In the genomic region with DNA sequence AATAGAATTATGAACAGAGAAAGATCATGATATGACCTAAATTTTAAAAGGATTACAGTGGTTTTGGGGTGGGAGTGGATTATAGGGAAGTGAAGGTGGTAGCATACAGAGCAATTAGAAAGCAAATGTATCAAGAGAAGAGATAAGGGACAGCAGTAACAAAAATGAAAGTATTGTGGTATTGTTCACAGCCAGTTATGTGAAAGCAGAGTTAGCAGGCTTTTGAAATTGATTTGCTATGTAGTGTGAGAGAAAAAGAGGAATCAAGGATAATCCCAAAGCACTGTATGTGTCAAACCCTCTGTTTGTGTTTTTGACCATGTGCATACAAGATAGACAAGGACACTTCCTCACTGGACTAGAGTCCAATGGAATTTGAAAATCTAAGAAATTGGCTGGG, we compare ENCODE assay signal across 17 cellular contexts.
DNase-seq lines count a peak whose midpoint lies in the region; ATAC-seq, FAIRE-seq and TF ChIP-seq lines count a peak whose summit lies in the region.
"Had no signal": no experiment of that assay in that cellular context is flagged by ENCODE, and none has a peak within 500 bp of the region (broad histone marks: within the 10 kb centered on the region; RNA-seq: fewer than 3 reads in every experiment).

No MANE protein-coding gene starts in this region.

- H3K9ac ChIP-seq in Karpas-422 (ENCODE audit: low read length) (no peak overlapping the region), astrocyte (ENCODE audit: low read length) (no peak overlapping the region)

- H3K4me3 Mint-ChIP-seq in HFFc6: no peak overlapping the region
- no peak overlapping the region for H3K4me3 Mint-ChIP-seq in astrocyte (ENCODE audit: unreplicated experiment)
- H3K4me3 Mint-ChIP-seq: CD4-positive, alpha-beta T cell; H9; IgD-negative memory B cell had no signal

- no peaks in the 10 kb centered on the region for H3K27me3 ChIP-seq in Karpas-422 (ENCODE audit: low read length)
- no peaks in the 10 kb centered on the region for H3K27me3 ChIP-seq in astrocyte (ENCODE audit: insufficient read depth, low read length)
- no peaks in the 10 kb centered on the region for H3K27me3 ChIP-seq in HAP-1 (ENCODE audit: low read depth)
- no peaks in the 10 kb centered on the region for H3K27me3 ChIP-seq in BE2C

- H3K4me1 ChIP-seq in Karpas-422 (ENCODE audit: low read length) (no peaks in the 10 kb centered on the region), astrocyte (ENCODE audit: insufficient read depth, low read length) (no peaks in the 10 kb centered on the region), HAP-1 (no peaks in the 10 kb centered on the region), BE2C (no peaks in the 10 kb centered on the region; the same call in 1 of the 2 replicates)

- in situ Hi-C loops in HAP-1 (cut with MboI; ENCODE audit: low sequenced_read_pairs): no loop called here

- H4K20me1 ChIP-seq in Karpas-422 (ENCODE audit: insufficient read depth, low read depth, low read length): no peaks in the 10 kb centered on the region
- no peaks in the 10 kb centered on the region for H4K20me1 ChIP-seq in astrocyte (ENCODE audit: insufficient read depth, low read length)

- POLR2A ChIA-PET in RWPE1 (lab: Yijun Ruan, JAX; ENCODE audit: low non-redundant PET): no interaction called here

- DNase-seq in HFFc6: no peak
- DNase-seq in Karpas-422: no peak
- peak; percentile 78 for DNase-seq in OCI-M1 (lab: John Stamatoyannopoulos, UW)
- no peak for DNase-seq in astrocyte (ENCODE audit: low read depth)
- DNase-seq in HAP-1 (ENCODE audit: low spot score in 2 of 2): no peak
- DNase-seq in BE2C: no peak
- no peak for DNase-seq in RWPE1 (ENCODE audit: low spot score)
- DNase-seq: ACHN; C1 segment of cervical spinal cord; CD4-positive, alpha-beta T cell; DND-41; GF-D8; GOT3; H9; KG1 had no signal

- peak; percentile 59 for FAIRE-seq in astrocyte (lab: Jason Lieb, UNC)

- H3K27ac ChIP-seq in Karpas-422 (ENCODE audit: low read length) (no peak overlapping the region), astrocyte (ENCODE audit: low read depth, low read length) (no peak overlapping the region), RWPE1 (no peak overlapping the region)

- H3K4me2 ChIP-seq in Karpas-422 (ENCODE audit: low read depth, low read length, poor library complexity, severe bottlenecking) (no peak overlapping the region), astrocyte (ENCODE audit: low read length) (no peak overlapping the region)

- no peaks in the 10 kb centered on the region for H3K79me2 ChIP-seq in Karpas-422 (ENCODE audit: low read length)
- no peaks in the 10 kb centered on the region for H3K79me2 ChIP-seq in astrocyte (ENCODE audit: insufficient read depth, low read length)

- H2AFZ ChIP-seq in Karpas-422 (ENCODE audit: low read length) (peak overlapping the region; percentile 73; the same call in 1 of the 2 replicates), astrocyte (ENCODE audit: low read depth, low read length) (no peak overlapping the region)

- H3K4me3 ChIP-seq in Karpas-422 (ENCODE audit: low read length): no peak overlapping the region
- no peak overlapping the region for H3K4me3 ChIP-seq in astrocyte (ENCODE audit: insufficient read depth, low read depth, low read length)
- no peak overlapping the region for H3K4me3 ChIP-seq in HAP-1
- H3K4me3 ChIP-seq in BE2C (ENCODE audit: low read depth, low read length): no peak overlapping the region

- no peaks in the 10 kb centered on the region for H3K9me2 ChIP-seq in Karpas-422 (replicated peaks; ENCODE audit: insufficient read depth, low read length)

- H3K36me3 ChIP-seq in Karpas-422 (ENCODE audit: insufficient read depth, low read length) (no peaks in the 10 kb centered on the region), astrocyte (ENCODE audit: insufficient read depth, low read length) (no peaks in the 10 kb centered on the region), HAP-1 (replicated peaks) (no peaks in the 10 kb centered on the region), BE2C (no peaks in the 10 kb centered on the region)

- H3K27ac Mint-ChIP-seq in HFFc6 (0 out of 2 replicates have a peak overlapping the region, but pooled peaks have one; percentile 0), astrocyte (ENCODE audit: unreplicated experiment) (no peak overlapping the region)
- H3K27ac Mint-ChIP-seq: CD4-positive, alpha-beta T cell; H9; IgD-negative memory B cell had no signal

- peaks cover 11% of the 10 kb centered on the region for H3K36me3 Mint-ChIP-seq in HFFc6 (ENCODE audit: low read depth)
- no peaks in the 10 kb centered on the region for H3K36me3 Mint-ChIP-seq in astrocyte (ENCODE audit: low read depth, unreplicated experiment)

- H3K4me1 Mint-ChIP-seq in HFFc6 (ENCODE audit: low read depth): peaks cover 24% of the 10 kb centered on the region
- H3K4me1 Mint-ChIP-seq in astrocyte (ENCODE audit: low read depth, unreplicated experiment): no peaks in the 10 kb centered on the region
- H3K4me1 Mint-ChIP-seq: H9, IgD-negative memory B cell had no signal

- H3K27me3 Mint-ChIP-seq in HFFc6 (ENCODE audit: insufficient read depth): no peaks in the 10 kb centered on the region
- H3K27me3 Mint-ChIP-seq in astrocyte (ENCODE audit: low read depth, unreplicated experiment): no peaks in the 10 kb centered on the region
- H3K27me3 Mint-ChIP-seq: CD4-positive, alpha-beta T cell; IgD-negative memory B cell had no signal

- no peak for TF ChIP-seq CTCF in HFFc6 (IDR thresholded peaks at IDR 0.05)
- TF ChIP-seq CTCF in astrocyte (IDR thresholded peaks at IDR 0.05; ENCODE audit: insufficient read depth, low read depth, low read length): no peak
- no peak for TF ChIP-seq CTCF in BE2C (IDR thresholded peaks at IDR 0.05; ENCODE audit: low read depth, low read length)
- TF ChIP-seq CTCF in RWPE1 (conservative IDR thresholded peaks at IDR 0.05; ENCODE audit: low read depth): no peak

- H3K9me3 Mint-ChIP-seq in HFFc6: no peaks in the 10 kb centered on the region; the same call in none of the 2 replicates
- H3K9me3 Mint-ChIP-seq in astrocyte (ENCODE audit: unreplicated experiment): no peaks in the 10 kb centered on the region

- no peak for ATAC-seq in HG03196 (IDR thresholded peaks at IDR 0.05; ENCODE audit: unreplicated experiment)

- H3K9me3 ChIP-seq in Karpas-422 (ENCODE audit: low read length) (peaks cover 5% of the 10 kb centered on the region; the same call in 1 of the 2 replicates), astrocyte (ENCODE audit: insufficient read depth, low read depth, low read length) (no peaks in the 10 kb centered on the region), HAP-1 (no peaks in the 10 kb centered on the region), BE2C (no peaks in the 10 kb centered on the region)

- CTCF ChIA-PET in RWPE1 (lab: Yijun Ruan, JAX): no interaction called here
